Comparison of ENCODE assay signal across 11 cellular contexts in the genomic region with DNA sequence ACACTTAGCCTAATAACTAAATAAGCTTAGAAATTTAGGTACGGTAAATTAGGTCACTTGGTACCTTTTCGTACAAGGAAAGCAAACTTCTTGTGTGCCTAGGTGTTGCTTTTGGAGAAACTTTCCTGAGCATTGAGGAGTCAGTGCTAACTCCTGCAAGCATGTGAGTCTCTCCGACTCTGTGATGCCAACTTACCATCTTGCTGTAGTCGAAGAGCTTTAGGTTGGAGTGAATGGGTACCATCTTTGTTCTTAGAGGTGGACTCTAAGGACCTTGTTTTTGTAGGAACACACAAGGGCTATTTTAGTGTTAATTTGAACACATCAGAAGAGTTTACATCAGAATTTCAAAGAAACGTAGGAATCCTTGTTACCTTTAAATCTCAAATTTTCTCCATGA.
DNase-seq lines count a peak whose midpoint lies in the region; ATAC-seq and TF ChIP-seq lines count a peak whose summit lies in the region.
"Had no signal": no experiment of that assay in that cellular context is flagged by ENCODE, and none has a peak within 500 bp of the region (broad histone marks: within the 10 kb centered on the region; RNA-seq: fewer than 3 reads in every experiment).

No MANE protein-coding gene starts in this region.

- H3K27me3 ChIP-seq in MG63 (no peaks in the 10 kb centered on the region), right lobe of liver (no peaks in the 10 kb centered on the region)

- TF ChIP-seq CTCF in brain (conservative IDR thresholded peaks at IDR 0.05) (no peak), right lobe of liver (IDR thresholded peaks at IDR 0.05) (no peak)

- peak overlapping the region; percentile 83 to 93 (median 93) for H3K27ac ChIP-seq in right lobe of liver
- H3K27ac ChIP-seq: RWPE1, WERI-Rb-1 had no signal

- H3K9me3 ChIP-seq in MG63, result no peaks in the 10 kb centered on the region
- H3K9me3 ChIP-seq in right lobe of liver, result no peaks in the 10 kb centered on the region

- H3K4me3 Mint-ChIP-seq in brain, result peak overlapping the region; percentile 83 to 92 (median 83)
- H3K4me3 Mint-ChIP-seq in activated T-helper 2 cell treated with anti-CD3 and anti-CD28 coated beads, Interferon-gamma antibody, Interleukin-2, Interleukin-4, amounts not matched to agents 10 μg/mL and 5 μg/mL and 100 μg/mL, durations not matched to agents 14 hours and 24 hours and 36 hours (ENCODE audit: low read depth), result no peak overlapping the region

- no peak for ATAC-seq in right lobe of liver
- ATAC-seq in GM21529 (IDR thresholded peaks at IDR 0.05; ENCODE audit: unreplicated experiment), result no peak
- no peak for ATAC-seq in GM21825 (IDR thresholded peaks at IDR 0.05; ENCODE audit: unreplicated experiment)

- peaks cover 3% of the 10 kb centered on the region for H3K27me3 Mint-ChIP-seq in brain
- H3K27me3 Mint-ChIP-seq in activated T-helper 2 cell treated with anti-CD3 and anti-CD28 coated beads, Interferon-gamma antibody, Interleukin-2, Interleukin-4, amounts not matched to agents 10 μg/mL and 5 μg/mL and 100 μg/mL, durations not matched to agents 14 hours and 24 hours and 36 hours (ENCODE audit: low read depth), result no peaks in the 10 kb centered on the region

- intact Hi-C loops in right lobe of liver (cut with DNase I), result no loop called here
- intact Hi-C loops in activated T-helper 2 cell treated with anti-CD3 and anti-CD28 coated beads, Interferon-gamma antibody, Interleukin-2, Interleukin-4, amounts not matched to agents 10 μg/mL and 5 μg/mL and 100 μg/mL, durations not matched to agents 14 hours and 24 hours and 36 hours (cut with micrococcal nuclease), result no loop called here
- intact Hi-C loops in posterior cingulate gyrus (cut with DNase I), result loop anchor here (2.0 kb wide), 1 partner anchor 118 kb away; no protein-coding TSS in a partner anchor

- 75% methylated on average over 5 of the region's 5 CpGs for WGBS in right lobe of liver (ENCODE audit: insufficient coverage, low coverage, low lambda C conversion rate, missing lambda C conversion rate)

- peak overlapping the region; percentile 56 for H3K4me3 ChIP-seq in MG63
- peak overlapping the region in 2 of 3 donors; percentile 50 to 52 for H3K4me3 ChIP-seq in right lobe of liver

- peaks cover 68% of the 10 kb centered on the region for H3K4me1 Mint-ChIP-seq in brain
- H3K4me1 Mint-ChIP-seq in activated T-helper 2 cell treated with anti-CD3 and anti-CD28 coated beads, Interferon-gamma antibody, Interleukin-2, Interleukin-4, amounts not matched to agents 10 μg/mL and 5 μg/mL and 100 μg/mL, durations not matched to agents 14 hours and 24 hours and 36 hours (ENCODE audit: low read depth), result no peaks in the 10 kb centered on the region

- H3K27ac Mint-ChIP-seq in brain, result peak overlapping the region; percentile 89 to 98 (median 95)
- H3K27ac Mint-ChIP-seq in activated T-helper 2 cell treated with anti-CD3 and anti-CD28 coated beads, Interferon-gamma antibody, Interleukin-2, Interleukin-4, amounts not matched to agents 10 μg/mL and 5 μg/mL and 100 μg/mL, durations not matched to agents 14 hours and 24 hours and 36 hours, result no peak overlapping the region

- DNase-seq in MG63 (no peak), right lobe of liver (no peak), superior temporal gyrus (ENCODE audit: extremely low spot score) (peak; percentile 64), posterior cingulate gyrus (no peak)
- DNase-seq in activated T-helper 2 cell treated with anti-CD3 and anti-CD28 coated beads, Interferon-gamma antibody, Interleukin-2, Interleukin-4, amounts not matched to agents 10 μg/mL and 5 μg/mL and 100 μg/mL, durations not matched to agents 14 hours and 24 hours and 36 hours (ENCODE audit: low spot score), result no peak
- DNase-seq: activated T-cell treated with anti-CD3 and anti-CD28 coated beads, Interleukin-2, amount 50 U/mL, for 48 hours; WERI-Rb-1 had no signal

- H3K36me3 Mint-ChIP-seq in brain, result no peaks in the 10 kb centered on the region
- H3K36me3 Mint-ChIP-seq in activated T-helper 2 cell treated with anti-CD3 and anti-CD28 coated beads, Interferon-gamma antibody, Interleukin-2, Interleukin-4, amounts not matched to agents 10 μg/mL and 5 μg/mL and 100 μg/mL, durations not matched to agents 14 hours and 24 hours and 36 hours (ENCODE audit: low read depth), result no peaks in the 10 kb centered on the region

- no peak for TF ChIP-seq POLR2A in right lobe of liver (IDR thresholded peaks at IDR 0.05)

- H3K4me1 ChIP-seq in right lobe of liver, result peaks cover 0 to 14% (median 3%) of the 10 kb centered on the region in 4 donors

- H3K36me3 ChIP-seq in MG63 (no peaks in the 10 kb centered on the region), right lobe of liver (no peaks in the 10 kb centered on the region)
- H3K36me3 ChIP-seq: WERI-Rb-1 had no signal

- no peaks in the 10 kb centered on the region for H3K9me3 Mint-ChIP-seq in brain
- peaks cover 8% of the 10 kb centered on the region for H3K9me3 Mint-ChIP-seq in activated T-helper 2 cell treated with anti-CD3 and anti-CD28 coated beads, Interferon-gamma antibody, Interleukin-2, Interleukin-4, amounts not matched to agents 10 μg/mL and 5 μg/mL and 100 μg/mL, durations not matched to agents 14 hours and 24 hours and 36 hours
